17 cellular contexts compared by ENCODE assay signal in genomic region chr1:203660069-203660468, GRCh38. TPM values are rescaled to one million over a fixed set of nuclear protein-coding genes. Genes with fewer than 3 reads are reported as not detected.
DNase-seq lines count a peak whose midpoint lies in the region; ATAC-seq and TF ChIP-seq lines count a peak whose summit lies in the region.
"Had no signal": no experiment of that assay in that cellular context is flagged by ENCODE, and none has a peak within 500 bp of the region (broad histone marks: within the 10 kb centered on the region; RNA-seq: fewer than 3 reads in every experiment).

No MANE protein-coding gene starts in this region.

- no peaks in the 10 kb centered on the region for H3K27me3 Mint-ChIP-seq in CD4-positive, alpha-beta memory T cell
- peaks cover 0 to 6% (median 2%) of the 10 kb centered on the region in 3 donors for H3K27me3 Mint-ChIP-seq in immature natural killer cell (ENCODE audit: low read depth in 3 of 3)
- H3K27me3 Mint-ChIP-seq: IgD-negative memory B cell had no signal

- no peak overlapping the region for H2AK5ac ChIP-seq in IMR-90 (ENCODE audit: low read depth, low read length)

- peaks cover 66% of the 10 kb centered on the region for H3K4me1 ChIP-seq in CD4-positive, alpha-beta memory T cell (ENCODE audit: insufficient read depth, low read length)
- H3K4me1 ChIP-seq in IMR-90 (ENCODE audit: control insufficient read depth, insufficient read depth, low read length) = peaks cover 16% of the 10 kb centered on the region
- peaks cover 53% of the 10 kb centered on the region for H3K4me1 ChIP-seq in stomach smooth muscle (ENCODE audit: control insufficient read depth, insufficient read depth, low read length)
- peaks cover 29% of the 10 kb centered on the region for H3K4me1 ChIP-seq in body of pancreas

- no peaks in the 10 kb centered on the region for H3K27me3 ChIP-seq in CD4-positive, alpha-beta memory T cell (ENCODE audit: insufficient read depth, low read length)
- H3K27me3 ChIP-seq in IMR-90 (ENCODE audit: control insufficient read depth, insufficient read depth, low read length) = no peaks in the 10 kb centered on the region
- H3K27me3 ChIP-seq in stomach smooth muscle (ENCODE audit: control insufficient read depth in 1 of 2, insufficient read depth in 2 of 2, low read length in 2 of 2) = no peaks in the 10 kb centered on the region
- H3K27me3 ChIP-seq in brain microvascular endothelial cell (replicated peaks) = no peaks in the 10 kb centered on the region
- no peaks in the 10 kb centered on the region for H3K27me3 ChIP-seq in body of pancreas

- ATAC-seq in IMR-90 (ENCODE audit: low read depth) = no peak
- no peak for ATAC-seq in body of pancreas
- ATAC-seq: Right ventricle myocardium inferior had no signal

- no peak overlapping the region for H2AFZ ChIP-seq in IMR-90 (replicated peaks; ENCODE audit: low read length, poor library complexity)

- H3K36me3 Mint-ChIP-seq in CD4-positive, alpha-beta memory T cell = peaks cover 7 to 10% of the 10 kb centered on the region in 2 donors
- H3K36me3 Mint-ChIP-seq in immature natural killer cell = peaks cover 0 to 4% (median 0%) of the 10 kb centered on the region in 3 donors

- no peak for TF ChIP-seq RAD21 in IMR-90 (IDR thresholded peaks at IDR 0.05; ENCODE audit: low read length)

- H4K20me1 ChIP-seq in IMR-90 (ENCODE audit: insufficient read depth, low read length) = peaks cover 61% of the 10 kb centered on the region

- no peak overlapping the region for H2AK9ac ChIP-seq in IMR-90 (replicated peaks; ENCODE audit: low read depth, low read length, poor library complexity)

- dilution Hi-C loops in IMR-90 (cut with HindIII; ENCODE audit: low sequenced_read_pairs, unreplicated experiment) = no loop called here

- H3K4me3 ChIP-seq in CD4-positive, alpha-beta memory T cell (ENCODE audit: low read length in 2 of 2) = no peak overlapping the region
- H3K4me3 ChIP-seq in IMR-90 (ENCODE audit: insufficient read depth, low read depth, low read length) = no peak overlapping the region
- no peak overlapping the region for H3K4me3 ChIP-seq in stomach smooth muscle (ENCODE audit: low read length in 2 of 2)
- no peak overlapping the region for H3K4me3 ChIP-seq in brain microvascular endothelial cell (ENCODE audit: low read depth, low read length)
- H3K4me3 ChIP-seq in body of pancreas = no peak overlapping the region

- CTCF ChIA-PET in CD4-positive, alpha-beta memory T cell (lab: Charles Lee; ENCODE audit: partially characterized antibody) = interaction anchor here (0.9 to 2.3 kb wide), 5 partner anchors 15 to 172 kb away, joined by 3 to 12 read pairs (median 5); partner anchors contain the start of gene ATP2B4
- CTCF ChIA-PET in IMR-90 (lab: Yijun Ruan, JAX) = no interaction called here

- peak overlapping the region in 6 of 7 donors; percentile 5 to 88 (median 54) for H3K27ac Mint-ChIP-seq in CD4-positive, alpha-beta memory T cell
- H3K27ac Mint-ChIP-seq in immature natural killer cell = peak overlapping the region; percentile 47 to 87 (median 68)

- no peak overlapping the region for H4K8ac ChIP-seq in IMR-90 (ENCODE audit: low read depth in 2 of 2, low read length in 2 of 2)

- TF ChIP-seq CTCF in IMR-90 (conservative IDR thresholded peaks at IDR 0.05; ENCODE audit: low read depth, low read length) (no peak), brain microvascular endothelial cell (IDR thresholded peaks at IDR 0.05; ENCODE audit: low read depth, low read length, missing control alignments) (no peak), body of pancreas (IDR thresholded peaks at IDR 0.05) (no peak)

- no peak overlapping the region for H4K91ac ChIP-seq in IMR-90 (ENCODE audit: insufficient read depth, low read depth, low read length)

- no peak overlapping the region for H3K4me2 ChIP-seq in IMR-90 (ENCODE audit: low read depth, low read length)

- no peak for TF ChIP-seq POLR2A in IMR-90 (IDR thresholded peaks at IDR 0.05; ENCODE audit: low read depth, low read length)
- TF ChIP-seq POLR2A in body of pancreas (IDR thresholded peaks at IDR 0.05) = no peak

- H3K56ac ChIP-seq in IMR-90 (ENCODE audit: extremely low read depth, insufficient read depth, low read length) = no peak overlapping the region

- H3K79me1 ChIP-seq in IMR-90 (ENCODE audit: low read depth in 1 of 2, low read length in 2 of 2) = peaks cover 28 to 73% of the 10 kb centered on the region in 2 experiments; a peak in 3 of 4 replicates

- H3K4me1 Mint-ChIP-seq in CD4-positive, alpha-beta memory T cell = peaks cover 50 to 74% (median 64%) of the 10 kb centered on the region in 4 donors
- H3K4me1 Mint-ChIP-seq in immature natural killer cell = peaks cover 79 to 88% of the 10 kb centered on the region in 2 donors

- peaks cover 15% of the 10 kb centered on the region for H3K9me1 ChIP-seq in IMR-90 (ENCODE audit: insufficient read depth, low read length)

- no peak overlapping the region for H3K4ac ChIP-seq in IMR-90 (ENCODE audit: low read depth, low read length)

- no peak overlapping the region for H3K9ac ChIP-seq in IMR-90 (ENCODE audit: low read depth, low read length)
- no peak overlapping the region for H3K9ac ChIP-seq in stomach smooth muscle (ENCODE audit: low read length in 2 of 2)

- no peak overlapping the region for H2BK120ac ChIP-seq in IMR-90 (ENCODE audit: low read depth, low read length)

- 94% methylated on average over 3 of the region's 3 CpGs; no CpG with 5 or more reads in 1 of the 2 experiments for WGBS in IMR-90 (ENCODE audit: extremely low coverage in 2 of 2, insufficient read length in 1 of 2), 2 experiments
- 92 to 95% methylated on average over 3 of the region's 3 CpGs for WGBS in body of pancreas, 2 donors

- H3K9me3 ChIP-seq in CD4-positive, alpha-beta memory T cell (ENCODE audit: control insufficient read depth in 1 of 2, low read length in 2 of 2) = no peaks in the 10 kb centered on the region
- no peaks in the 10 kb centered on the region for H3K9me3 ChIP-seq in IMR-90 (ENCODE audit: control insufficient read depth, insufficient read depth, low read length)
- no peaks in the 10 kb centered on the region for H3K9me3 ChIP-seq in stomach smooth muscle (ENCODE audit: control insufficient read depth in 2 of 2, low read length in 2 of 2)
- no peaks in the 10 kb centered on the region for H3K9me3 ChIP-seq in body of pancreas

- no peak overlapping the region for H3K27ac ChIP-seq in CD4-positive, alpha-beta memory T cell (ENCODE audit: low read depth, low read length)
- H3K27ac ChIP-seq in IMR-90 (ENCODE audit: insufficient read depth, low read length) (no peak overlapping the region), stomach smooth muscle (ENCODE audit: low read length) (peak overlapping the region; percentile 55), brain microvascular endothelial cell (no peak overlapping the region), body of pancreas (no peak overlapping the region)

- no peak overlapping the region for H3K18ac ChIP-seq in IMR-90 (ENCODE audit: low read depth, low read length)

- H2BK15ac ChIP-seq in IMR-90 (ENCODE audit: low read depth, low read length) = no peak overlapping the region

- no peaks in the 10 kb centered on the region for H3K9me3 Mint-ChIP-seq in CD4-positive, alpha-beta memory T cell
- no peaks in the 10 kb centered on the region for H3K9me3 Mint-ChIP-seq in immature natural killer cell
- H3K9me3 Mint-ChIP-seq: IgD-negative memory B cell had no signal

- no peak overlapping the region for H4K5ac ChIP-seq in IMR-90 (ENCODE audit: low read depth, low read length)

- intact Hi-C loops in CD4-positive, alpha-beta memory T cell (cut with micrococcal nuclease) = no loop called here
- intact Hi-C loops in IMR-90 (cut with micrococcal nuclease) = no loop called here
- intact Hi-C loops in body of pancreas (cut with DNase I) = no loop called here

- no peak overlapping the region for H2BK5ac ChIP-seq in IMR-90 (ENCODE audit: low read depth, low read length, poor library complexity, severe bottlenecking)

- POLR2A ChIA-PET in CD4-positive, alpha-beta memory T cell (lab: Charles Lee; ENCODE audit: partially characterized antibody) = interaction anchor here (1.0 to 2.7 kb wide), 3 partner anchors 13 to 34 kb away, joined by 5 to 25 read pairs (median 12); partner anchors contain the start of gene ATP2B4
- POLR2A ChIA-PET in IMR-90 (lab: Charles Lee; ENCODE audit: unreplicated experiment) = no interaction called here

- no peak overlapping the region for H3K14ac ChIP-seq in IMR-90 (replicated peaks; ENCODE audit: low read depth, low read length)

- in situ Hi-C loops in IMR-90 (cut with MboI; ENCODE audit: low sequenced_read_pairs) = no loop called here
- in situ Hi-C loops in brain microvascular endothelial cell (cut with HindIII; ENCODE audit: low pct_ligation_motif_present, low sequenced_read_pairs) = no loop called here

- no TSS peak for BruUV-seq in IMR-90 (replicated peaks; lab: Mats Ljungman, UMichigan)

- DNase-seq in CD4-positive, alpha-beta memory T cell = no peak
- no peak for DNase-seq in IMR-90
- DNase-seq in immature natural killer cell = no peak
- no peak for DNase-seq in brain microvascular endothelial cell
- no peak for DNase-seq in body of pancreas
- DNase-seq in central memory CD4-positive, alpha-beta T cell = no peak
- DNase-seq: ACHN, AML-193, DMS79 treated with DMSO at 0.1 percent for 48 hours, Kasumi-1, MM.1S, NCI-H1105, NCI-H1694, NCI-H510A treated with DMSO at 0.1 percent for 48 hours had no signal

- H3K23ac ChIP-seq in IMR-90 (ENCODE audit: low read depth, low read length) = 0 out of 2 replicates have a peak overlapping the region, but pooled peaks have one; percentile 59

- peak overlapping the region in 1 of 8 donors; percentile 24 for H3K4me3 Mint-ChIP-seq in CD4-positive, alpha-beta memory T cell
- no peak overlapping the region for H3K4me3 Mint-ChIP-seq in immature natural killer cell
- H3K4me3 Mint-ChIP-seq: IgD-negative memory B cell had no signal

- H3K36me3 ChIP-seq in CD4-positive, alpha-beta memory T cell (ENCODE audit: insufficient read depth, low read length) = no peaks in the 10 kb centered on the region
- H3K36me3 ChIP-seq in IMR-90 (ENCODE audit: control insufficient read depth, insufficient read depth, low read length) (peaks cover 5% of the 10 kb centered on the region; the same call in 1 of the 2 replicates), stomach smooth muscle (ENCODE audit: control insufficient read depth in 2 of 2, insufficient read depth in 2 of 2, low read length in 2 of 2) (peaks cover 0 to 2% of the 10 kb centered on the region in 2 donors), brain microvascular endothelial cell (replicated peaks) (no peaks in the 10 kb centered on the region), body of pancreas (replicated peaks in 1 of 2; ENCODE audit: insufficient read depth in 1 of 2, low read depth in 2 of 2) (no peaks in the 10 kb centered on the region)

- H2BK20ac ChIP-seq in IMR-90 (ENCODE audit: low read depth, low read length) = no peak overlapping the region

TF ChIP-seq in IMR-90, 13 proteins besides CTCF, POLR2A, EP300 and RAD21 (continues in another document):
- TF ChIP-seq RFX5 (IDR thresholded peaks at IDR 0.05; ENCODE audit: low read depth, low read length) = no peak

RNA-seq across cellular contexts. Expression of gene ATP2B4, which starts 33.4 kb away (rescaled TPM):
- 10 to 100 TPM; 97.2 to 98.6 TPM for total RNA-seq in CD4-positive, alpha-beta memory T cell
- polyA plus RNA-seq in CD4-positive, alpha-beta memory T cell = 10 to 100 TPM; 14.8 to 41.7 TPM
- total RNA-seq in IMR-90 (2012; rRNA removed) (290 and 311 TPM in 2 replicates), body of pancreas (10 to 100 TPM; 27.5 to 31.3 TPM)
- polyA plus RNA-seq in IMR-90 (2012; rRNA removed) (172 TPM in 2 replicates), immature natural killer cell (10 to 100 TPM; 24.5 to 63.1 (median 36.8) TPM)
- polyA plus RNA-seq in IMR-90 (2012; cell fraction: cytosol; rRNA removed) = 65.5 and 87.1 TPM in 2 replicates
- polyA plus RNA-seq in IMR-90 (2012; cell fraction: nucleus; rRNA removed; ENCODE audit: low replicate concordance) = 90.6 and 259 TPM in 2 replicates
